Comparison of ENCODE assay signal across 9 cellular contexts in genomic region chr7:22564511-22565045, GRCh38.
DNase-seq lines count a peak whose midpoint lies in the region; ATAC-seq, FAIRE-seq and TF ChIP-seq lines count a peak whose summit lies in the region.
"Had no signal": no experiment of that assay in that cellular context is flagged by ENCODE, and none has a peak within 500 bp of the region (broad histone marks: within the 10 kb centered on the region; RNA-seq: fewer than 3 reads in every experiment).

No MANE protein-coding gene starts in this region.

- no peak for DNase-seq in A549 (ENCODE audit: low read depth in 1 of 2, low spot score in 1 of 2)
- DNase-seq in H4 (ENCODE audit: low spot score) = peak; percentile 99
- DNase-seq in right cardiac atrium = peak; percentile 47 to 74 (median 68)
- DNase-seq in cerebellar cortex (ENCODE audit: low spot score) = no peak
- DNase-seq in stimulated activated CD4-positive, alpha-beta T cell treated with anti-CD3 and anti-CD28 coated beads, Interleukin-1b, Interleukin-23, amount 100 ng/mL, for 48 hours = no peak
- DNase-seq in NOMO-1 treated with dmso at 0.1 percent for 144 hours (lab: John Stamatoyannopoulos, UW; ENCODE audit: unreplicated experiment) = no peak
- no peak for DNase-seq in putamen (ENCODE audit: low spot score)
- DNase-seq: NCI-H2081 treated with DMSO at 0.1 percent for 48 hours had no signal

- H3K27me3 ChIP-seq in right cardiac atrium (ENCODE audit: control insufficient read depth, insufficient read depth) = no peaks in the 10 kb centered on the region

- no peaks in the 10 kb centered on the region for H3K36me3 Mint-ChIP-seq in activated T-helper 17 cell treated with anti-CD3 and anti-CD28 coated beads, Interleukin-2, amount 50 U/mL, for 72 hours (ENCODE audit: low read depth)

- no peak for TF ChIP-seq EP300 in A549 (IDR thresholded peaks at IDR 0.05)

- H3K9me3 ChIP-seq in A549 = no peaks in the 10 kb centered on the region
- no peaks in the 10 kb centered on the region for H3K9me3 ChIP-seq in right cardiac atrium (ENCODE audit: control insufficient read depth, low read length)

- H3K27ac ChIP-seq in A549 (peak overlapping the region in 1 of 2 experiments; percentile 74; a peak in 3 of 6 replicates), right cardiac atrium (ENCODE audit: low read length) (peak overlapping the region; percentile 41)

- intact Hi-C loops in right cardiac atrium (cut with DNase I) = loop anchor here (5.0 to 10.0 kb wide), 2 partner anchors 160 to 163 kb away; partner anchors contain the start of gene IL6 (in 4 of the 4)

- peaks cover 52% of the 10 kb centered on the region for H3K4me1 ChIP-seq in A549
- H3K4me1 ChIP-seq in right cardiac atrium (ENCODE audit: control insufficient read depth, insufficient read depth, low read length) = peaks cover 18% of the 10 kb centered on the region

- ATAC-seq in A549 = peak in 1 of 2 experiments; percentile 5; a peak in 1 of 6 replicates
- peak; percentile 25 for ATAC-seq in activated T-helper 17 cell treated with anti-CD3 and anti-CD28 coated beads, Interleukin-2, amount 50 U/mL, for 72 hours (replicated peaks)
- peak; percentile 49 to 76 for ATAC-seq in right cardiac atrium

- FAIRE-seq in A549 (lab: Jason Lieb, UNC) = no peak

- no peak for TF ChIP-seq CTCF in A549 (IDR thresholded peaks at IDR 0.05)

- POLR2A ChIA-PET in A549 (lab: Yijun Ruan, JAX) = interaction anchor here (0.6 kb wide), 1 partner anchor 12 kb away, joined by 5 read pairs; no protein-coding TSS in a partner anchor

- no peak overlapping the region for H3K27ac Mint-ChIP-seq in activated T-helper 17 cell treated with anti-CD3 and anti-CD28 coated beads, Interleukin-2, amount 50 U/mL, for 72 hours

- peak overlapping the region; percentile 19; the same call in 1 of the 3 replicates for H3K4me2 ChIP-seq in A549

- H3K9me3 Mint-ChIP-seq in activated T-helper 17 cell treated with anti-CD3 and anti-CD28 coated beads, Interleukin-2, amount 50 U/mL, for 72 hours = no peaks in the 10 kb centered on the region

- TF ChIP-seq POLR2A in A549 (IDR thresholded peaks at IDR 0.05; ENCODE audit: low read length) = no peak

- peaks cover 38% of the 10 kb centered on the region for H3K27me3 Mint-ChIP-seq in activated T-helper 17 cell treated with anti-CD3 and anti-CD28 coated beads, Interleukin-2, amount 50 U/mL, for 72 hours

- H3K4me3 ChIP-seq in A549 = no peak overlapping the region
- H3K4me3 ChIP-seq in right cardiac atrium (ENCODE audit: low read length) = no peak overlapping the region

- H3K4me1 Mint-ChIP-seq in activated T-helper 17 cell treated with anti-CD3 and anti-CD28 coated beads, Interleukin-2, amount 50 U/mL, for 72 hours = peaks cover 28% of the 10 kb centered on the region

- WGBS in A549 (ENCODE audit: missing lambda C conversion rate) = 50% methylated on average over 6 of the region's 6 CpGs
- 54% methylated on average over 6 of the region's 6 CpGs for WGBS in right cardiac atrium

- CTCF ChIA-PET in A549 (lab: Yijun Ruan, JAX) = interaction anchor here (0.5 to 10.2 kb wide), 5 partner anchors 9 to 166 kb away, joined by 3 to 477 read pairs (median 4); partner anchors contain the start of gene IL6

- TF ChIP-seq RAD21 in A549 (conservative IDR thresholded peaks at IDR 0.05 in 1 of 2, IDR thresholded peaks at IDR 0.05 in 1 of 2) = no peak

- H3K4me3 Mint-ChIP-seq in activated T-helper 17 cell treated with anti-CD3 and anti-CD28 coated beads, Interleukin-2, amount 50 U/mL, for 72 hours = peak overlapping the region; percentile 72

TF ChIP-seq in A549, 52 proteins besides CTCF, POLR2A, EP300 and RAD21:
- TF ChIP-seq SMC3 (IDR thresholded peaks at IDR 0.05) = no peak

Comparison
In these comparisons a context has a peak if more than half of its experiments do, and no peak if none do; other contexts are left out.
1. DNase-seq: peak in H4 (single experiment) and right cardiac atrium (3 of 3); none in A549 (0 of 2), cerebellar cortex (single experiment), stimulated activated CD4-positive, alpha-beta T cell treated with anti-CD3 and anti-CD28 coated beads, Interleukin-1b, Interleukin-23, amount 100 ng/mL, for 48 hours (single experiment), NOMO-1 treated with dmso at 0.1 percent for 144 hours (single experiment) and putamen (single experiment).